ENCODE assay signal across 7 cellular contexts in genomic region chr21:46286668-46286982, GRCh38. TPM values are rescaled to one million over a fixed set of nuclear protein-coding genes. Genes with fewer than 3 reads are reported as not detected.
A peak's percentile ranks its signal among the peaks of the same experiment; 100 is the strongest.
DNase-seq lines count a peak whose midpoint lies in the region; ATAC-seq, FAIRE-seq and TF ChIP-seq lines count a peak whose summit lies in the region.

No MANE protein-coding gene starts in this region.

- no peak overlapping the region for H2BK20ac ChIP-seq in H1 (ENCODE audit: low read length)

- H3K56ac ChIP-seq in H1 (replicated peaks; ENCODE audit: insufficient read length, low read depth, low read length) = peak overlapping the region; percentile 79

- no peak overlapping the region for H3K23ac ChIP-seq in H1 (ENCODE audit: insufficient read length)

- no peak for TF ChIP-seq POLR2A in H1 (IDR thresholded peaks at IDR 0.05; ENCODE audit: control extremely low read depth in 1 of 2, low read depth in 2 of 2, low read length in 2 of 2)

- no peak overlapping the region for H3K14ac ChIP-seq in H1 (ENCODE audit: insufficient read length)

- CTCF ChIA-PET in H1 (lab: Charles Lee; ENCODE audit: partially characterized antibody) = no interaction called here

- DNase-seq in NCI-H69 (lab: John Stamatoyannopoulos, UW) = peak; percentile 37
- DNase-seq in H1 (ENCODE audit: low read depth in 1 of 2, low spot score in 2 of 2) = no peak
- DNase-seq in NCI-H2029 (lab: John Stamatoyannopoulos, UW) = no peak
- DNase-seq in NCI-H187 (lab: John Stamatoyannopoulos, UW) = no peak
- DNase-seq in NCI-H774 (lab: John Stamatoyannopoulos, UW) = no peak

- peaks cover 14 to 42% of the 10 kb centered on the region in 2 experiments for H3K79me2 ChIP-seq in H1 (ENCODE audit: control insufficient read depth in 1 of 2, insufficient read depth in 2 of 2, low read length in 2 of 2)

- POLR2A ChIA-PET in H1 (lab: Charles Lee; ENCODE audit: partially characterized antibody) = interaction anchor here (1.0 to 2.2 kb wide), 3 partner anchors 11 to 37 kb away, joined by 3 to 5 read pairs (median 4); partner anchors contain the start of genes C21orf58 and PCNT

- H3K27me3 ChIP-seq in H1 (replicated peaks in 1 of 4; ENCODE audit: control insufficient read depth in 3 of 4, extremely low read depth in 1 of 4, insufficient read depth in 3 of 4, low read length in 3 of 4) (no peaks in the 10 kb centered on the region), neutrophil (no peaks in the 10 kb centered on the region)

- WGBS in H1 (ENCODE audit: extremely low coverage in 1 of 2, insufficient coverage in 1 of 2, insufficient read length in 1 of 2, insufficient replicate concordance in 2 of 2, low coverage in 1 of 2, low lambda C conversion rate in 2 of 2, missing lambda C conversion rate in 1 of 2), 2 experiments = 2% methylated on average over 12 of the region's 12 CpGs; no CpG with 5 or more reads in 1 of the 2 experiments

- H3K4ac ChIP-seq in H1 (replicated peaks; ENCODE audit: insufficient read length, low read depth, low read length) = peak overlapping the region; percentile 27

- H2BK5ac ChIP-seq in H1 (ENCODE audit: low read depth, low read length) = peak overlapping the region; percentile 71; the same call in 1 of the 2 replicates

- ATAC-seq in GM18861 (IDR thresholded peaks at IDR 0.05; ENCODE audit: unreplicated experiment) = peak; percentile 5

- TF ChIP-seq CTCF in H1 (IDR thresholded peaks at IDR 0.05; ENCODE audit: control extremely low read depth in 1 of 3, insufficient read depth in 1 of 3, low read depth in 1 of 3, low read length in 3 of 3) (no peak), neutrophil (IDR thresholded peaks at IDR 0.05) (no peak)

- H3K23me2 ChIP-seq in H1 (ENCODE audit: low read depth, low read length) = peaks cover 4% of the 10 kb centered on the region

- peak overlapping the region; percentile 24 for H2BK120ac ChIP-seq in H1 (replicated peaks; ENCODE audit: low read depth, low read length)

- H2AFZ ChIP-seq in H1 (ENCODE audit: low read length) = no peak overlapping the region

- peak overlapping the region; percentile 55 to 90 (median 74) for H3K4me3 ChIP-seq in H1 (ENCODE audit: extremely low read depth in 1 of 4, insufficient read depth in 2 of 4, low read depth in 3 of 4, low read length in 4 of 4)
- peak overlapping the region; percentile 82 to 89 for H3K4me3 ChIP-seq in neutrophil (ENCODE audit: low read depth in 1 of 2, low read length in 1 of 2)

- no peak overlapping the region for H2AK5ac ChIP-seq in H1 (ENCODE audit: low read depth, low read length)

- H3K9ac ChIP-seq in H1 (replicated peaks in 1 of 4; ENCODE audit: extremely low read depth in 1 of 4, low read depth in 3 of 4, low read length in 3 of 4) = peak overlapping the region in 3 of 4 experiments; percentile 56 to 60 (median 57); a peak in 5 of 7 replicates

- H4K91ac ChIP-seq in H1 (replicated peaks; ENCODE audit: insufficient read length, low read length) = no peak overlapping the region

- no peak for TF ChIP-seq EP300 in H1 (IDR thresholded peaks at IDR 0.05; ENCODE audit: borderline replicate concordance in 1 of 2, low read depth in 2 of 2, low read length in 2 of 2)

- FAIRE-seq in H1 (lab: Jason Lieb, UNC) = no peak

- no peak overlapping the region for H2BK12ac ChIP-seq in H1 (ENCODE audit: low read depth, low read length)

- H3K9me3 ChIP-seq in H1 (ENCODE audit: insufficient read depth in 2 of 2, low read depth in 1 of 2, low read length in 1 of 2) = no peaks in the 10 kb centered on the region
- H3K9me3 ChIP-seq in neutrophil = no peaks in the 10 kb centered on the region

- H4K20me1 ChIP-seq in H1 (replicated peaks in 1 of 2; ENCODE audit: control insufficient read depth in 1 of 2, insufficient read depth in 2 of 2, low read length in 2 of 2) = peaks cover 7 to 12% of the 10 kb centered on the region in 2 experiments

- TF ChIP-seq RAD21 in H1 (IDR thresholded peaks at IDR 0.05 in 1 of 2, conservative IDR thresholded peaks at IDR 0.05 in 1 of 2; ENCODE audit: low read depth in 2 of 2, low read length in 2 of 2) = no peak

- H3K36me3 ChIP-seq in H1 (ENCODE audit: control insufficient read depth in 2 of 4, insufficient read depth in 4 of 4, low read length in 3 of 4) (peaks cover 1 to 25% (median 7%) of the 10 kb centered on the region in 4 experiments; a peak in 6 of 8 replicates), neutrophil (peaks cover 9% of the 10 kb centered on the region)

- H3K27ac ChIP-seq in H1 (ENCODE audit: low read depth, low read length) (no peak overlapping the region), neutrophil (peak overlapping the region; percentile 90)

- 0 out of 2 replicates have a peak overlapping the region, but pooled peaks have one; percentile 44 for H3K18ac ChIP-seq in H1 (ENCODE audit: extremely low read depth, low read length)

- H4K8ac ChIP-seq in H1 (ENCODE audit: extremely low read depth, insufficient read depth, low read length) = no peak overlapping the region

- H3K79me1 ChIP-seq in H1 (ENCODE audit: low read depth, low read length) = peaks cover 13% of the 10 kb centered on the region

- H3K4me1 ChIP-seq in H1 (replicated peaks in 1 of 4; ENCODE audit: control insufficient read depth in 3 of 4, insufficient read depth in 4 of 4, low read length in 3 of 4) (peaks cover 3 to 9% (median 4%) of the 10 kb centered on the region in 4 experiments; a peak in 5 of 7 replicates), neutrophil (ENCODE audit: control insufficient read depth in 1 of 2, insufficient read depth in 1 of 2, low read depth in 1 of 2, low read length in 1 of 2) (peaks cover 34 to 41% of the 10 kb centered on the region in 2 experiments)

- H3K4me2 ChIP-seq in H1 (ENCODE audit: insufficient read depth in 1 of 2, low read depth in 2 of 2, low read length in 2 of 2) = peak overlapping the region; percentile 62 to 71

- H4K5ac ChIP-seq in H1 (ENCODE audit: insufficient read length, low read depth, low read length) = peak overlapping the region; percentile 82

- H2BK15ac ChIP-seq in H1 (ENCODE audit: low read length) = no peak overlapping the region

TF ChIP-seq in H1, 55 proteins besides CTCF, POLR2A, EP300 and RAD21 (continues in another document):
- TF ChIP-seq KDM5A (IDR thresholded peaks at IDR 0.05; ENCODE audit: low read length) (no peak; the same call in 1 of the 2 replicates), SIX5 (IDR thresholded peaks at IDR 0.05; ENCODE audit: low read depth, low read length) (no peak), JUND (IDR thresholded peaks at IDR 0.05; ENCODE audit: low read length) (no peak), RNF2 (IDR thresholded peaks at IDR 0.05; ENCODE audit: borderline replicate concordance, low read depth, low read length, missing control alignments, poor library complexity, severe bottlenecking) (no peak)

RNA-seq across cellular contexts. Expression of gene YBEY, which starts 0.5 kb away (rescaled TPM):
- total RNA-seq in H1 (2021; fragmentation: NEBNext Ultra II Directional; extraction: Animal tissue kit (Norgen Biotek cat#: 25700)) = 26.6 and 26.9 TPM in 2 replicates
- 23.7 and 31.9 TPM in 2 replicates for polyA plus RNA-seq in H1 (2011; rRNA removed)
- polyA plus RNA-seq in H1 (2011; cell fraction: cytosol; rRNA removed) = 32.7 TPM
- polyA plus RNA-seq in H1 (2011; cell fraction: nucleus; rRNA removed) = 12.1 TPM
- 28.6 to 46.1 TPM (median 29.9 TPM) in 4 replicates for polyA plus RNA-seq in H1 (2012, experiment 1 of 2)
- polyA plus RNA-seq in H1 (2012, experiment 2 of 2) = 36.9 TPM
- polyA plus RNA-seq in H1 (2013, experiment 1 of 2) = 23.5 TPM
- 21.8 TPM for polyA plus RNA-seq in H1 (2013, experiment 2 of 2)
- 19.1 and 20.3 TPM in 2 replicates for polyA minus RNA-seq in H1 (2011; rRNA and poly(A)+ RNA removed)
- 16.4 TPM for polyA minus RNA-seq in H1 (2011; cell fraction: cytosol; rRNA and poly(A)+ RNA removed)
- 12.5 TPM for polyA minus RNA-seq in H1 (2011; cell fraction: nucleus; rRNA and poly(A)+ RNA removed)

RNA-seq across cellular contexts. Expression of gene MCM3AP, which starts 1.2 kb away (rescaled TPM):
- total RNA-seq in H1 (2021; fragmentation: NEBNext Ultra II Directional; extraction: Animal tissue kit (Norgen Biotek cat#: 25700)) = 119 and 124 TPM in 2 replicates
- 37.2 and 65.4 TPM in 2 replicates for polyA plus RNA-seq in H1 (2011; rRNA removed)
- 47.1 TPM for polyA plus RNA-seq in H1 (2011; cell fraction: cytosol; rRNA removed)
- polyA plus RNA-seq in H1 (2011; cell fraction: nucleus; rRNA removed) = 88.7 TPM
- 67.6 to 78.6 TPM (median 75.2 TPM) in 4 replicates for polyA plus RNA-seq in H1 (2012, experiment 1 of 2)
- polyA plus RNA-seq in H1 (2012, experiment 2 of 2) = 27.6 TPM
- 51.2 TPM for polyA plus RNA-seq in H1 (2013, experiment 1 of 2)
- 47.8 TPM for polyA plus RNA-seq in H1 (2013, experiment 2 of 2)
- 87.3 and 109 TPM in 2 replicates for polyA minus RNA-seq in H1 (2011; rRNA and poly(A)+ RNA removed)
- polyA minus RNA-seq in H1 (2011; cell fraction: cytosol; rRNA and poly(A)+ RNA removed) = 80.6 TPM
- polyA minus RNA-seq in H1 (2011; cell fraction: nucleus; rRNA and poly(A)+ RNA removed) = 130 TPM

RNA-seq across cellular contexts. Expression of gene C21orf58, which starts 37.0 kb away (rescaled TPM):
- 22.4 and 26.1 TPM in 2 replicates for total RNA-seq in H1 (2021; fragmentation: NEBNext Ultra II Directional; extraction: Animal tissue kit (Norgen Biotek cat#: 25700))
- 13.8 and 27.8 TPM in 2 replicates for polyA plus RNA-seq in H1 (2011; rRNA removed)
- polyA plus RNA-seq in H1 (2011; cell fraction: cytosol; rRNA removed) = 26.1 TPM
- polyA plus RNA-seq in H1 (2011; cell fraction: nucleus; rRNA removed) = 101 TPM
- 14.7 to 21.7 TPM (median 19.3 TPM) in 4 replicates for polyA plus RNA-seq in H1 (2012, experiment 1 of 2)
- 9.2 TPM for polyA plus RNA-seq in H1 (2012, experiment 2 of 2)
- 20.8 TPM for polyA plus RNA-seq in H1 (2013, experiment 1 of 2)
- 17.7 TPM for polyA plus RNA-seq in H1 (2013, experiment 2 of 2)
- polyA minus RNA-seq in H1 (2011; rRNA and poly(A)+ RNA removed) = 12.4 and 19.3 TPM in 2 replicates
- 13.4 TPM for polyA minus RNA-seq in H1 (2011; cell fraction: cytosol; rRNA and poly(A)+ RNA removed)
- 45.4 TPM for polyA minus RNA-seq in H1 (2011; cell fraction: nucleus; rRNA and poly(A)+ RNA removed)

RNA-seq across cellular contexts. Expression of gene PCNT, which starts 37.3 kb away (rescaled TPM):
- 39.5 and 45.1 TPM in 2 replicates for total RNA-seq in H1 (2021; fragmentation: NEBNext Ultra II Directional; extraction: Animal tissue kit (Norgen Biotek cat#: 25700))
- 9.9 and 12.0 TPM in 2 replicates for polyA plus RNA-seq in H1 (2011; rRNA removed)
- polyA plus RNA-seq in H1 (2011; cell fraction: cytosol; rRNA removed) = 14.8 TPM
- 59.4 TPM for polyA plus RNA-seq in H1 (2011; cell fraction: nucleus; rRNA removed)
- 22.2 to 29.2 TPM (median 25.6 TPM) in 4 replicates for polyA plus RNA-seq in H1 (2012, experiment 1 of 2)
- 4.6 TPM for polyA plus RNA-seq in H1 (2012, experiment 2 of 2)
- polyA plus RNA-seq in H1 (2013, experiment 1 of 2) = 16.7 TPM
- polyA plus RNA-seq in H1 (2013, experiment 2 of 2) = 13.8 TPM
- polyA minus RNA-seq in H1 (2011; rRNA and poly(A)+ RNA removed) = 79.7 and 87.0 TPM in 2 replicates
- polyA minus RNA-seq in H1 (2011; cell fraction: cytosol; rRNA and poly(A)+ RNA removed) = 19.8 TPM
- polyA minus RNA-seq in H1 (2011; cell fraction: nucleus; rRNA and poly(A)+ RNA removed) = 25.9 TPM

RNA-seq across cellular contexts. Expression of gene LSS, which starts 58.1 kb away (rescaled TPM):
- total RNA-seq in H1 (2021; fragmentation: NEBNext Ultra II Directional; extraction: Animal tissue kit (Norgen Biotek cat#: 25700)) = 96.1 and 102 TPM in 2 replicates
- polyA plus RNA-seq in H1 (2011; rRNA removed) = 123 and 139 TPM in 2 replicates
- 103 TPM for polyA plus RNA-seq in H1 (2011; cell fraction: cytosol; rRNA removed)
- 268 TPM for polyA plus RNA-seq in H1 (2011; cell fraction: nucleus; rRNA removed)
- 69.5 to 87.3 TPM (median 75.9 TPM) in 4 replicates for polyA plus RNA-seq in H1 (2012, experiment 1 of 2)
- 71.3 TPM for polyA plus RNA-seq in H1 (2012, experiment 2 of 2)
- polyA plus RNA-seq in H1 (2013, experiment 1 of 2) = 69.2 TPM
- 66.2 TPM for polyA plus RNA-seq in H1 (2013, experiment 2 of 2)
- polyA minus RNA-seq in H1 (2011; rRNA and poly(A)+ RNA removed) = 177 and 193 TPM in 2 replicates
- 56.7 TPM for polyA minus RNA-seq in H1 (2011; cell fraction: cytosol; rRNA and poly(A)+ RNA removed)
- polyA minus RNA-seq in H1 (2011; cell fraction: nucleus; rRNA and poly(A)+ RNA removed) = 69.8 TPM
